ENCODE assay signal across 23 cellular contexts in genomic region chr4:51965862-51966261, GRCh38. TPM values are rescaled to one million over a fixed set of nuclear protein-coding genes. Genes with fewer than 3 reads are reported as not detected.
A peak's percentile ranks its signal among the peaks of the same experiment; 100 is the strongest.
DNase-seq lines count a peak whose midpoint lies in the region; FAIRE-seq and TF ChIP-seq lines count a peak whose summit lies in the region.
"Had no signal": no experiment of that assay in that cellular context is flagged by ENCODE, and none has a peak within 500 bp of the region (broad histone marks: within the 10 kb centered on the region; RNA-seq: fewer than 3 reads in every experiment).

No MANE protein-coding gene starts in this region.

- no peaks in the 10 kb centered on the region for H4K20me1 ChIP-seq in mammary epithelial cell (ENCODE audit: insufficient read depth, low read length)
- H4K20me1 ChIP-seq: BLaER1 treated with 17β-estradiol and CSF1 and Interleukin-3, amounts not matched to agents 10 nM and 100 nM had no signal

- H3K4me1 ChIP-seq in mammary epithelial cell (ENCODE audit: insufficient read depth, low read length): peaks cover 2% of the 10 kb centered on the region
- no peaks in the 10 kb centered on the region for H3K4me1 ChIP-seq in HEK293 (ENCODE audit: control insufficient read depth, insufficient read depth, low read length)
- no peaks in the 10 kb centered on the region for H3K4me1 ChIP-seq in ascending aorta
- H3K4me1 ChIP-seq: A549, Caco-2 had no signal

- no peaks in the 10 kb centered on the region for H3K9me3 Mint-ChIP-seq in MCF 10A (ENCODE audit: unreplicated experiment)
- H3K9me3 Mint-ChIP-seq: CD8-positive, alpha-beta T cell had no signal

- H3K36me3 ChIP-seq in mammary epithelial cell (ENCODE audit: insufficient read depth, low read length): no peaks in the 10 kb centered on the region
- no peaks in the 10 kb centered on the region for H3K36me3 ChIP-seq in HEK293 (ENCODE audit: control insufficient read depth in 2 of 2, insufficient read depth in 1 of 2, low read length in 2 of 2)
- no peaks in the 10 kb centered on the region for H3K36me3 ChIP-seq in bronchial epithelial cell (ENCODE audit: control insufficient read depth, insufficient read depth, low read length)
- H3K36me3 ChIP-seq in ascending aorta: no peaks in the 10 kb centered on the region
- H3K36me3 ChIP-seq: BLaER1 treated with 17β-estradiol and CSF1 and Interleukin-3, amounts not matched to agents 10 nM and 100 nM had no signal

- H3K4me1 Mint-ChIP-seq in MCF 10A (ENCODE audit: insufficient read depth, unreplicated experiment): peaks cover 29% of the 10 kb centered on the region
- H3K4me1 Mint-ChIP-seq: B cell had no signal

- H3K27ac Mint-ChIP-seq in MCF 10A (ENCODE audit: low read depth, unreplicated experiment): peak overlapping the region; percentile 60
- H3K27ac Mint-ChIP-seq: B cell; CD4-positive, alpha-beta T cell; CD8-positive, alpha-beta T cell had no signal

- BruUV-seq in MCF 10A (replicated peaks; lab: Mats Ljungman, UMichigan) (no TSS peak), mammary epithelial cell (replicated peaks; lab: Mats Ljungman, UMichigan) (no TSS peak)

- H3K79me2 ChIP-seq in mammary epithelial cell (ENCODE audit: insufficient read depth, low read length): no peaks in the 10 kb centered on the region

- H3K36me3 Mint-ChIP-seq in MCF 10A (ENCODE audit: insufficient read depth, unreplicated experiment): peaks cover 8% of the 10 kb centered on the region
- H3K36me3 Mint-ChIP-seq: CD8-positive, alpha-beta T cell had no signal

- H3K27me3 Mint-ChIP-seq in MCF 10A (ENCODE audit: insufficient read depth, unreplicated experiment): no peaks in the 10 kb centered on the region
- H3K27me3 Mint-ChIP-seq: B cell; CD4-positive, alpha-beta T cell had no signal

- dilution Hi-C loops in mammary epithelial cell (cut with HindIII; ENCODE audit: low sequenced_read_pairs): no loop called here

- intact Hi-C loops in MCF 10A (cut with micrococcal nuclease) (loop anchor here (10.0 kb wide), 1 partner anchor 51 kb away; no protein-coding TSS in a partner anchor), mammary epithelial cell (cut with micrococcal nuclease) (loop anchor here (5.0 kb wide), 1 partner anchor 44 kb away; no protein-coding TSS in a partner anchor), ascending aorta (cut with DNase I) (no loop called here)

- H3K27me3 ChIP-seq in mammary epithelial cell (ENCODE audit: insufficient read depth, low read length): no peaks in the 10 kb centered on the region
- no peaks in the 10 kb centered on the region for H3K27me3 ChIP-seq in bronchial epithelial cell (ENCODE audit: control insufficient read depth, insufficient read depth, low read length)
- no peaks in the 10 kb centered on the region for H3K27me3 ChIP-seq in ascending aorta
- H3K27me3 ChIP-seq: BLaER1 treated with 17β-estradiol and CSF1 and Interleukin-3, amounts not matched to agents 10 nM and 100 nM had no signal

- POLR2A ChIA-PET in MCF 10A (lab: Yijun Ruan, JAX) (interaction anchor here (0.6 to 0.9 kb wide), 2 partner anchors 14 to 17 kb away, joined by 3 read pairs; no protein-coding TSS in a partner anchor), HEK293 (lab: Yijun Ruan, JAX) (no interaction called here)

- no peak overlapping the region for H3K4me3 Mint-ChIP-seq in MCF 10A (ENCODE audit: unreplicated experiment)
- H3K4me3 Mint-ChIP-seq: B cell; CD4-positive, alpha-beta T cell; CD8-positive, alpha-beta T cell had no signal

- H3K9ac ChIP-seq in mammary epithelial cell (ENCODE audit: insufficient read depth, low read length): no peak overlapping the region
- H3K9ac ChIP-seq: BLaER1 treated with 17β-estradiol and CSF1 and Interleukin-3, amounts not matched to agents 10 nM and 100 nM had no signal

- no peaks in the 10 kb centered on the region for H3K9me3 ChIP-seq in mammary epithelial cell (replicated peaks; ENCODE audit: insufficient read depth, low read length)
- no peaks in the 10 kb centered on the region for H3K9me3 ChIP-seq in HEK293 (ENCODE audit: control insufficient read depth, insufficient read depth, low read depth, low read length)
- peaks cover 0 to 4% of the 10 kb centered on the region in 2 donors for H3K9me3 ChIP-seq in ascending aorta
- H3K9me3 ChIP-seq: A549, Caco-2 had no signal

- in situ Hi-C loops in mammary epithelial cell (cut with MboI; ENCODE audit: low sequenced_read_pairs in 2 of 2): no loop called here

- H3K4me2 ChIP-seq in mammary epithelial cell (ENCODE audit: insufficient read depth, low read depth, low read length): no peak overlapping the region
- H3K4me2 ChIP-seq: A549; BLaER1 treated with 17β-estradiol and CSF1 and Interleukin-3, amounts not matched to agents 10 nM and 100 nM had no signal

- H2AFZ ChIP-seq in mammary epithelial cell (ENCODE audit: low read depth, low read length): no peak overlapping the region

- CTCF ChIA-PET in MCF 10A (lab: Yijun Ruan, JAX): interaction anchor here (0.6 to 1.1 kb wide), 2 partner anchors 70 to 134 kb away, joined by 3 to 5 read pairs; no protein-coding TSS in a partner anchor
- CTCF ChIA-PET in mammary epithelial cell (lab: Charles Lee; ENCODE audit: low non-redundant PET): no interaction called here
- CTCF ChIA-PET in HEK293 (lab: Yijun Ruan, JAX): no interaction called here

- no peak for TF ChIP-seq CTCF in MCF 10A (IDR thresholded peaks at IDR 0.05; ENCODE audit: unreplicated experiment)
- TF ChIP-seq CTCF in mammary epithelial cell (conservative IDR thresholded peaks at IDR 0.05 in 1 of 2, IDR thresholded peaks at IDR 0.05 in 1 of 2; ENCODE audit: extremely low read depth in 1 of 2, insufficient read depth in 1 of 2, low read depth in 1 of 2, low read length in 2 of 2): no peak
- TF ChIP-seq CTCF in HEK293 (tag by site-specific recombination; IDR thresholded peaks at IDR 0.05): no peak
- no peak for TF ChIP-seq CTCF in bronchial epithelial cell (IDR thresholded peaks at IDR 0.05; ENCODE audit: insufficient read depth, low read length, severe bottlenecking)
- no peak for TF ChIP-seq CTCF in ascending aorta (IDR thresholded peaks at IDR 0.05)

- H3K27ac ChIP-seq in mammary epithelial cell (ENCODE audit: insufficient read depth, low read depth, low read length) (no peak overlapping the region), HEK293 (ENCODE audit: extremely low read depth, low read depth, low read length) (no peak overlapping the region), ascending aorta (no peak overlapping the region)
- H3K27ac ChIP-seq: 22Rv1; A549; BLaER1 treated with 17β-estradiol and CSF1 and Interleukin-3, amounts not matched to agents 10 nM and 100 nM; C4-2B had no signal

- DNase-seq in MCF 10A (ENCODE audit: unreplicated experiment) (no peak), mammary epithelial cell (no peak), bronchial epithelial cell (ENCODE audit: low read depth) (no peak), UCSD-AML1 (lab: John Stamatoyannopoulos, UW; ENCODE audit: unreplicated experiment) (no peak), ascending aorta (ENCODE audit: low spot score in 2 of 2) (no peak)
- DNase-seq: AML-193; Caco-2; Calu3; CD4-positive, alpha-beta T cell; CD8-positive, alpha-beta T cell; DMS79 treated with DMSO at 0.1 percent for 48 hours; GF-D8 had no signal

- FAIRE-seq in bronchial epithelial cell (lab: Jason Lieb, UNC): peak; percentile 82
- FAIRE-seq: A549, D721Med, G401.6, GM12891, GM19239 had no signal

- H3K4me3 ChIP-seq in mammary epithelial cell (replicated peaks in 1 of 3; ENCODE audit: insufficient read depth in 1 of 3, low read depth in 2 of 3, low read length in 3 of 3) (no peak overlapping the region), HEK293 (ENCODE audit: low read depth, low read length) (no peak overlapping the region), bronchial epithelial cell (ENCODE audit: low read depth, low read length) (no peak overlapping the region), ascending aorta (no peak overlapping the region)
- H3K4me3 ChIP-seq: A549; BLaER1 treated with 17β-estradiol and CSF1 and Interleukin-3, amounts not matched to agents 10 nM and 100 nM had no signal

- WGBS in mammary epithelial cell (ENCODE audit: low coverage, missing lambda C conversion rate): 64% methylated on average over 1 of the region's 1 CpG

TF ChIP-seq in HEK293, 187 proteins besides CTCF, POLR2A, EP300 and RAD21 (continues in another document):
- TF ChIP-seq, protein P1, sequence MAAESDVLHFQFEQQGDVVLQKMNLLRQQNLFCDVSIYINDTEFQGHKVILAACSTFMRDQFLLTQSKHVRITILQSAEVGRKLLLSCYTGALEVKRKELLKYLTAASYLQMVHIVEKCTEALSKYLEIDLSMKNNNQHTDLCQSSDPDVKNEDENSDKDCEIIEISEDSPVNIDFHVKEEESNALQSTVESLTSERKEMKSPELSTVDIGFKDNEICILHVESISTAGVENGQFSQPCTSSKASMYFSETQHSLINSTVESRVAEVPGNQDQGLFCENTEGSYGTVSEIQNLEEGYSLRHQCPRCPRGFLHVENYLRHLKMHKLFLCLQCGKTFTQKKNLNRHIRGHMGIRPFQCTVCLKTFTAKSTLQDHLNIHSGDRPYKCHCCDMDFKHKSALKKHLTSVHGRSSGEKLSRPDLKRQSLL (tag by site-specific recombination; IDR thresholded peaks at IDR 0.05): no peak
- no peak for TF ChIP-seq FEZF1 (tag by site-specific recombination; IDR thresholded peaks at IDR 0.05)
- no peak for TF ChIP-seq ZNF521 (tag by site-specific recombination; IDR thresholded peaks at IDR 0.05)
- TF ChIP-seq ZNF837 (tag by site-specific recombination; IDR thresholded peaks at IDR 0.05): no peak
- TF ChIP-seq, protein P2, sequence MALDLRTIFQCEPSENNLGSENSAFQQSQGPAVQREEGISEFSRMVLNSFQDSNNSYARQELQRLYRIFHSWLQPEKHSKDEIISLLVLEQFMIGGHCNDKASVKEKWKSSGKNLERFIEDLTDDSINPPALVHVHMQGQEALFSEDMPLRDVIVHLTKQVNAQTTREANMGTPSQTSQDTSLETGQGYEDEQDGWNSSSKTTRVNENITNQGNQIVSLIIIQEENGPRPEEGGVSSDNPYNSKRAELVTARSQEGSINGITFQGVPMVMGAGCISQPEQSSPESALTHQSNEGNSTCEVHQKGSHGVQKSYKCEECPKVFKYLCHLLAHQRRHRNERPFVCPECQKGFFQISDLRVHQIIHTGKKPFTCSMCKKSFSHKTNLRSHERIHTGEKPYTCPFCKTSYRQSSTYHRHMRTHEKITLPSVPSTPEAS (tag by site-specific recombination; IDR thresholded peaks at IDR 0.05): no peak
- peak; percentile 72; the same call in 1 of the 2 replicates for TF ChIP-seq ZNF366 (tag by site-specific recombination; conservative IDR thresholded peaks at IDR 0.05)
- TF ChIP-seq ZNF510 (tag by site-specific recombination; IDR thresholded peaks at IDR 0.05; ENCODE audit: insufficient replicate concordance): no peak

RNA-seq across cellular contexts. Expression of gene LRRC66, which starts 54.3 kb away (rescaled TPM):
- total RNA-seq in MCF 10A (2022) (0.37 and 0.52 TPM in 2 replicates), mammary epithelial cell (under 1 TPM; 0.40 to 0.50 TPM), bronchial epithelial cell (0.26 and 0.51 TPM in 2 replicates), ascending aorta (8.5 TPM)
- polyA plus RNA-seq in mammary epithelial cell: 0.15 TPM
- not detected for polyA minus RNA-seq in mammary epithelial cell
- total RNA-seq: A172; Caco-2; Calu3; CD8-positive, alpha-beta T cell had no signal
